In genomic region chr2:231361701-231362588, GRCh38 we compare ENCODE assay signal across 9 cellular contexts. TPM values are rescaled to one million over a fixed set of nuclear protein-coding genes. Genes with fewer than 3 reads are reported as not detected.
DNase-seq lines count a peak whose midpoint lies in the region; ATAC-seq, FAIRE-seq and TF ChIP-seq lines count a peak whose summit lies in the region.
"Had no signal": no experiment of that assay in that cellular context is flagged by ENCODE, and none has a peak within 500 bp of the region (broad histone marks: within the 10 kb centered on the region; RNA-seq: fewer than 3 reads in every experiment).

No MANE protein-coding gene starts in this region.

- peak overlapping the region; percentile 92 for H2AFZ ChIP-seq in GM12878 (ENCODE audit: control insufficient read depth, low read depth, low read length)

- TF ChIP-seq EP300 in GM12878 (IDR thresholded peaks at IDR 0.05; ENCODE audit: borderline replicate concordance in 1 of 2, control insufficient read depth in 1 of 2, low read depth in 2 of 2, low read length in 2 of 2) = no peak

- intact Hi-C loops in GM12878 (cut with micrococcal nuclease; ENCODE audit: unreplicated experiment) (no loop called here), psoas muscle (cut with DNase I) (no loop called here)

- H3K27ac ChIP-seq in GM12878 (ENCODE audit: control insufficient read depth, insufficient read depth) = peak overlapping the region; percentile 78
- peak overlapping the region; percentile 22 for H3K27ac ChIP-seq in thymus (ENCODE audit: low read depth)
- no peak overlapping the region for H3K27ac ChIP-seq in psoas muscle
- H3K27ac ChIP-seq: KMS-11 had no signal

- peak overlapping the region; percentile 64 for H3K9ac ChIP-seq in GM12878 (ENCODE audit: control insufficient read depth, insufficient read depth, low read length)
- H3K9ac ChIP-seq: KMS-11 had no signal

- 0 out of 2 replicates have a peak, but pooled peaks have one; percentile 27 for TF ChIP-seq RAD21 in GM12878 (IDR thresholded peaks at IDR 0.05; ENCODE audit: insufficient read depth, low read depth, low read length)

- peaks cover 15% of the 10 kb centered on the region for H3K4me1 ChIP-seq in GM12878 (ENCODE audit: control insufficient read depth, insufficient read depth, low read length)
- no peaks in the 10 kb centered on the region for H3K4me1 ChIP-seq in thymus (ENCODE audit: control insufficient read depth, insufficient read depth, low read length)
- no peaks in the 10 kb centered on the region for H3K4me1 ChIP-seq in psoas muscle

- H3K27me3 ChIP-seq in GM12878 (replicated peaks in 1 of 2; ENCODE audit: control insufficient read depth in 2 of 2, insufficient read depth in 2 of 2, low read length in 1 of 2) (no peaks in the 10 kb centered on the region), thymus (ENCODE audit: control insufficient read depth, insufficient read depth) (no peaks in the 10 kb centered on the region), psoas muscle (ENCODE audit: insufficient read depth in 3 of 3, low read length in 2 of 3) (no peaks in the 10 kb centered on the region)

- TF ChIP-seq POLR2A in GM12878 (IDR thresholded peaks at IDR 0.05; ENCODE audit: low read depth, low read length) = peak; percentile 35; the same call in 1 of the 2 replicates

- no peaks in the 10 kb centered on the region for H3K79me2 ChIP-seq in GM12878 (ENCODE audit: control insufficient read depth, insufficient read depth, low read length)

- SMC1A ChIA-PET in GM12878 (lab: Charles Lee; ENCODE audit: uncharacterized antibody, unreplicated experiment) = interaction anchor here (0.7 to 2.0 kb wide), 10 partner anchors 12 to 135 kb away, joined by 3 to 10 read pairs (median 3); no protein-coding TSS in a partner anchor

- H3K4me3 ChIP-seq in GM12875 (ENCODE audit: low read depth, low read length) (no peak overlapping the region), GM12878 (no peak overlapping the region), thymus (ENCODE audit: low read length) (no peak overlapping the region), psoas muscle (no peak overlapping the region)

- H3K36me3 ChIP-seq in GM12878 (ENCODE audit: control insufficient read depth in 2 of 2, insufficient read depth in 2 of 2, low read length in 1 of 2) (no peaks in the 10 kb centered on the region; a peak in 1 of 4 replicates), thymus (ENCODE audit: control insufficient read depth, insufficient read depth) (no peaks in the 10 kb centered on the region), psoas muscle (ENCODE audit: insufficient read depth in 1 of 2, low read depth in 1 of 2) (no peaks in the 10 kb centered on the region)

- no peaks in the 10 kb centered on the region for H4K20me1 ChIP-seq in GM12878 (ENCODE audit: control insufficient read depth, insufficient read depth)

- RAD21 ChIA-PET in GM12878 (lab: Charles Lee; ENCODE audit: unreplicated experiment) = interaction anchor here (0.6 to 1.3 kb wide), 5 partner anchors 32 to 141 kb away, joined by 3 to 5 read pairs (median 4); no protein-coding TSS in a partner anchor

- CTCF ChIA-PET in GM12878 (lab: Yijun Ruan, JAX) = interaction anchor here (0.5 to 2.9 kb wide), 10 partner anchors 21 to 135 kb away, joined by 3 to 19 read pairs (median 4); no protein-coding TSS in a partner anchor

- TSS peak; percentile 85 for BruUV-seq in GM12878 (replicated peaks; lab: Mats Ljungman, UMichigan)

- peak; percentile 44; the same call in 1 of the 2 replicates for TF ChIP-seq CTCF in GM12875 (IDR thresholded peaks at IDR 0.05; ENCODE audit: borderline replicate concordance, insufficient read depth, low read depth, low read length)
- peak; percentile 19 to 46 (median 38); a peak in 5 of 6 replicates for TF ChIP-seq CTCF in GM12878 (IDR thresholded peaks at IDR 0.05 in 2 of 3, conservative IDR thresholded peaks at IDR 0.05 in 1 of 3; ENCODE audit: control insufficient read depth in 2 of 3, extremely low read depth in 1 of 3, insufficient read depth in 1 of 3, low read depth in 3 of 3, low read length in 3 of 3)
- TF ChIP-seq CTCF in psoas muscle (IDR thresholded peaks at IDR 0.05) = no peak

- POLR2A ChIA-PET in GM12878 (lab: Charles Lee) = interaction anchor here (0.9 to 1.0 kb wide), 3 partner anchors 12 to 103 kb away, joined by 3 read pairs; no protein-coding TSS in a partner anchor

- no peaks in the 10 kb centered on the region for H3K9me3 ChIP-seq in GM12878 (replicated peaks; ENCODE audit: control insufficient read depth, insufficient read depth, low read length)
- H3K9me3 ChIP-seq in thymus (ENCODE audit: control insufficient read depth) = no peaks in the 10 kb centered on the region
- H3K9me3 ChIP-seq in psoas muscle = no peaks in the 10 kb centered on the region

- DNase-seq in GM12878 (ENCODE audit: low read depth, low spot score) = peak; percentile 26
- DNase-seq in psoas muscle = no peak
- DNase-seq in cortex of kidney (lab: John Stamatoyannopoulos, UW) = no peak
- no peak for DNase-seq in NCI-H446 treated with DMSO at 0.1 percent for 48 hours (lab: John Stamatoyannopoulos, UW)

- in situ Hi-C loops in GM12878 (cut with MboI) = no loop called here

- peak; percentile 73 for FAIRE-seq in GM12878 (lab: Jason Lieb, UNC)

- H3K4me2 ChIP-seq in GM12878 (ENCODE audit: control insufficient read depth, insufficient read depth) = peak overlapping the region; percentile 56
- H3K4me2 ChIP-seq: KMS-11 had no signal

- ATAC-seq in GM21367 (IDR thresholded peaks at IDR 0.05; ENCODE audit: unreplicated experiment) = peak; percentile 88
- peak; percentile 87 for ATAC-seq in HG03521 (IDR thresholded peaks at IDR 0.05; ENCODE audit: unreplicated experiment)
- peak; percentile 98 for ATAC-seq in GM12878
- ATAC-seq in psoas muscle = no peak

- WGBS in GM12878 (ENCODE audit: insufficient coverage, insufficient replicate concordance, low lambda C conversion rate, missing lambda C conversion rate) = 52% methylated on average over 12 of the region's 12 CpGs
- WGBS in thymus = 50% methylated on average over 12 of the region's 12 CpGs
- WGBS in psoas muscle, 3 donors = 84 to 90% (median 86%) methylated on average over 12 of the region's 12 CpGs

TF ChIP-seq in GM12878, 131 proteins besides CTCF, POLR2A, EP300 and RAD21 (continues in another document):
- TF ChIP-seq IKZF1 (conservative IDR thresholded peaks at IDR 0.05) = peak; percentile 43
- TF ChIP-seq POLR2AphosphoS2 (IDR thresholded peaks at IDR 0.05; ENCODE audit: low read depth, low read length) = no peak
- no peak for TF ChIP-seq ZNF207 (IDR thresholded peaks at IDR 0.05; ENCODE audit: borderline replicate concordance)
- no peak for TF ChIP-seq SUZ12 (IDR thresholded peaks at IDR 0.05; ENCODE audit: unreplicated experiment)
- no peak for TF ChIP-seq MXI1 (IDR thresholded peaks at IDR 0.05; ENCODE audit: low read depth, low read length)
- TF ChIP-seq SP1 (IDR thresholded peaks at IDR 0.05; ENCODE audit: low read depth, low read length) = no peak
- TF ChIP-seq MTA3 (IDR thresholded peaks at IDR 0.05; ENCODE audit: borderline replicate concordance, low read length) = no peak
- no peak for TF ChIP-seq CHD1 (IDR thresholded peaks at IDR 0.05; ENCODE audit: low read depth, low read length)
- no peak for TF ChIP-seq BCL3 (IDR thresholded peaks at IDR 0.05; ENCODE audit: borderline replicate concordance, insufficient read depth, low read depth, low read length, poor library complexity, severe bottlenecking)
- TF ChIP-seq, protein P1, sequence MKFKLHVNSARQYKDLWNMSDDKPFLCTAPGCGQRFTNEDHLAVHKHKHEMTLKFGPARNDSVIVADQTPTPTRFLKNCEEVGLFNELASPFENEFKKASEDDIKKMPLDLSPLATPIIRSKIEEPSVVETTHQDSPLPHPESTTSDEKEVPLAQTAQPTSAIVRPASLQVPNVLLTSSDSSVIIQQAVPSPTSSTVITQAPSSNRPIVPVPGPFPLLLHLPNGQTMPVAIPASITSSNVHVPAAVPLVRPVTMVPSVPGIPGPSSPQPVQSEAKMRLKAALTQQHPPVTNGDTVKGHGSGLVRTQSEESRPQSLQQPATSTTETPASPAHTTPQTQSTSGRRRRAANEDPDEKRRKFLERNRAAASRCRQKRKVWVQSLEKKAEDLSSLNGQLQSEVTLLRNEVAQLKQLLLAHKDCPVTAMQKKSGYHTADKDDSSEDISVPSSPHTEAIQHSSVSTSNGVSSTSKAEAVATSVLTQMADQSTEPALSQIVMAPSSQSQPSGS (IDR thresholded peaks at IDR 0.05; ENCODE audit: low read length) = no peak

RNA-seq across cellular contexts. Expression of gene B3GNT7, which starts 33.6 kb away (rescaled TPM):
- 6.4 and 7.8 TPM in 2 replicates for total RNA-seq in GM12878 (2013; cell fraction: nucleolus; rRNA removed)
- total RNA-seq in GM12878 (2014; rRNA removed) (7.2 and 7.9 TPM in 2 replicates), GM12878 (2014; rRNA removed; fragmentation: Illumina TruSeq; extraction: Trizol) (2.6 and 3.0 TPM in 2 replicates), GM12878 (2021) (10.1 and 12.6 TPM in 2 replicates), psoas muscle (1 to 10 TPM in 1 of 4 donors, under 1 TPM in 3; 0.29 to 1.7 (median 0.63) TPM)
- 2.0 TPM for polyA plus RNA-seq in GM12878 (2011; ENCODE audit: low read depth)
- polyA plus RNA-seq in GM12878 (2011; rRNA removed) (0.52 and 0.91 TPM in 2 replicates), GM12878 (2014; fragmentation: Illumina TruSeq; extraction: Trizol) (1.2 and 3.8 TPM in 2 replicates), GM12878 (2014; fragmentation: Nextera tagmentation; extraction: Ambion mirVana) (1 to 10 TPM; 1.1 to 1.3 TPM), GM12878 (2014; rRNA removed) (3.5 and 4.2 TPM in 2 replicates), GM12878 (2016; fragmentation: Nextera tagmentation; extraction: Ambion mirVana) (1 to 10 TPM; 4.5 to 5.2 TPM), thymus (1.8 TPM), psoas muscle (under 1 TPM; 0.03 to 0.26 (median 0.03) TPM)
- polyA plus RNA-seq in GM12878 (2011; cell fraction: cytosol; rRNA removed) = 2.1 and 2.3 TPM in 2 replicates
- polyA plus RNA-seq in GM12878 (2011; cell fraction: nucleus; rRNA removed) = 5.9 and 7.4 TPM in 2 replicates
- polyA plus RNA-seq in GM12878 (2012) = 4.4 and 4.5 TPM in 2 replicates
- polyA minus RNA-seq in GM12878 (2011; rRNA and poly(A)+ RNA removed) = 1.5 and 3.7 TPM in 2 replicates
- polyA minus RNA-seq in GM12878 (2011; cell fraction: cytosol; rRNA and poly(A)+ RNA removed) = 2.0 and 3.5 TPM in 2 replicates
- 2.8 and 3.8 TPM in 2 replicates for polyA minus RNA-seq in GM12878 (2011; cell fraction: nucleus; rRNA and poly(A)+ RNA removed)

Comparison
In these comparisons a context has a peak if more than half of its experiments do, and no peak if none do; other contexts are left out.
1. ATAC-seq: peak in GM21367 (single experiment), HG03521 (single experiment) and GM12878 (single experiment); none in psoas muscle (0 of 4).